22 cellular contexts compared by ENCODE assay signal in genomic region chr17:27985736-27986394, GRCh38. TPM values are rescaled to one million over a fixed set of nuclear protein-coding genes. Genes with fewer than 3 reads are reported as not detected.
A peak's percentile ranks its signal among the peaks of the same experiment; 100 is the strongest.
DNase-seq lines count a peak whose midpoint lies in the region; ATAC-seq, FAIRE-seq and TF ChIP-seq lines count a peak whose summit lies in the region.
"Had no signal": no experiment of that assay in that cellular context is flagged by ENCODE, and none has a peak within 500 bp of the region (broad histone marks: within the 10 kb centered on the region; RNA-seq: fewer than 3 reads in every experiment).

No MANE protein-coding gene starts in this region.

- H3K27ac ChIP-seq in breast epithelium (peak overlapping the region; percentile 45 to 63), mammary epithelial cell (ENCODE audit: insufficient read depth, low read depth, low read length) (no peak overlapping the region)
- H3K27ac ChIP-seq: HL-60 had no signal

- no peak overlapping the region for H3K9ac ChIP-seq in mammary epithelial cell (ENCODE audit: insufficient read depth, low read length)

- no TSS peak for BruUV-seq in mammary epithelial cell (replicated peaks; lab: Mats Ljungman, UMichigan)

- no peaks in the 10 kb centered on the region for H3K4me1 Mint-ChIP-seq in activated T-helper 17 cell treated with anti-CD3 and anti-CD28 coated beads, Interleukin-2, amount 50 U/mL, for 72 hours
- peaks cover 12 to 22% of the 10 kb centered on the region in 2 donors for H3K4me1 Mint-ChIP-seq in stimulated activated naive B cell treated with anti-CD40 and anti-IgM and Interleukin-4, amounts not matched to agents 10 μg/mL and 1 μg/mL and 100 μg/mL, for 72 hours

- intact Hi-C loops in breast epithelium (cut with DNase I; ENCODE audit: low total_unique reads) (no loop called here), mammary epithelial cell (cut with micrococcal nuclease) (no loop called here)

- in situ Hi-C loops in mammary epithelial cell (cut with MboI; ENCODE audit: low sequenced_read_pairs in 2 of 2), result no loop called here

- H3K4me3 ChIP-seq in breast epithelium (no peak overlapping the region), mammary epithelial cell (replicated peaks in 1 of 3; ENCODE audit: insufficient read depth in 1 of 3, low read depth in 2 of 3, low read length in 3 of 3) (no peak overlapping the region)

- peaks cover 9% of the 10 kb centered on the region for H3K27me3 Mint-ChIP-seq in activated T-helper 17 cell treated with anti-CD3 and anti-CD28 coated beads, Interleukin-2, amount 50 U/mL, for 72 hours
- H3K27me3 Mint-ChIP-seq in stimulated activated naive B cell treated with anti-CD40 and anti-IgM and Interleukin-4, amounts not matched to agents 10 μg/mL and 1 μg/mL and 100 μg/mL, for 72 hours, result peaks cover 8 to 30% of the 10 kb centered on the region in 2 donors

- TF ChIP-seq POLR2A in breast epithelium (IDR thresholded peaks at IDR 0.05) (no peak), GM18505 (IDR thresholded peaks at IDR 0.05; ENCODE audit: borderline replicate concordance, extremely low read depth, insufficient read depth, insufficient read length) (no peak)

- no peak overlapping the region for H2AFZ ChIP-seq in mammary epithelial cell (ENCODE audit: low read depth, low read length)

- no peaks in the 10 kb centered on the region for H3K36me3 ChIP-seq in breast epithelium
- no peaks in the 10 kb centered on the region for H3K36me3 ChIP-seq in mammary epithelial cell (ENCODE audit: insufficient read depth, low read length)

- no peaks in the 10 kb centered on the region for H3K9me3 Mint-ChIP-seq in activated T-helper 17 cell treated with anti-CD3 and anti-CD28 coated beads, Interleukin-2, amount 50 U/mL, for 72 hours
- no peaks in the 10 kb centered on the region for H3K9me3 Mint-ChIP-seq in stimulated activated naive B cell treated with anti-CD40 and anti-IgM and Interleukin-4, amounts not matched to agents 10 μg/mL and 1 μg/mL and 100 μg/mL, for 72 hours
- H3K9me3 Mint-ChIP-seq: HFFc6 had no signal

- no peaks in the 10 kb centered on the region for H3K36me3 Mint-ChIP-seq in activated T-helper 17 cell treated with anti-CD3 and anti-CD28 coated beads, Interleukin-2, amount 50 U/mL, for 72 hours (ENCODE audit: low read depth)
- H3K36me3 Mint-ChIP-seq in stimulated activated naive B cell treated with anti-CD40 and anti-IgM and Interleukin-4, amounts not matched to agents 10 μg/mL and 1 μg/mL and 100 μg/mL, for 72 hours, result no peaks in the 10 kb centered on the region
- H3K36me3 Mint-ChIP-seq: CD14-positive monocyte had no signal

- FAIRE-seq in HTR-8/SVneo (lab: Jason Lieb, UNC), result no peak

- dilution Hi-C loops in mammary epithelial cell (cut with HindIII; ENCODE audit: low sequenced_read_pairs), result no loop called here

- H3K27me3 ChIP-seq in breast epithelium (no peaks in the 10 kb centered on the region), mammary epithelial cell (ENCODE audit: insufficient read depth, low read length) (no peaks in the 10 kb centered on the region)

- TF ChIP-seq CTCF in breast epithelium (IDR thresholded peaks at IDR 0.05) (no peak), mammary epithelial cell (conservative IDR thresholded peaks at IDR 0.05 in 1 of 2, IDR thresholded peaks at IDR 0.05 in 1 of 2; ENCODE audit: extremely low read depth in 1 of 2, insufficient read depth in 1 of 2, low read depth in 1 of 2, low read length in 2 of 2) (no peak)

- no peak overlapping the region for H3K4me2 ChIP-seq in mammary epithelial cell (ENCODE audit: insufficient read depth, low read depth, low read length)

- H3K27ac Mint-ChIP-seq in activated T-helper 17 cell treated with anti-CD3 and anti-CD28 coated beads, Interleukin-2, amount 50 U/mL, for 72 hours, result peak overlapping the region; percentile 22
- peak overlapping the region; percentile 20 for H3K27ac Mint-ChIP-seq in stimulated activated naive B cell treated with anti-CD40 and anti-IgM and Interleukin-4, amounts not matched to agents 10 μg/mL and 1 μg/mL and 100 μg/mL, for 72 hours
- H3K27ac Mint-ChIP-seq: CD14-positive monocyte, HFFc6 had no signal

- H3K9me3 ChIP-seq in breast epithelium (no peaks in the 10 kb centered on the region), mammary epithelial cell (replicated peaks; ENCODE audit: insufficient read depth, low read length) (no peaks in the 10 kb centered on the region)

- DNase-seq in breast epithelium (ENCODE audit: low spot score in 2 of 2) (no peak), mammary epithelial cell (no peak), NCI-H524 treated with DMSO at 0.1 percent for 48 hours (lab: John Stamatoyannopoulos, UW) (no peak), HTR-8/SVneo (ENCODE audit: insufficient read length, low spot score) (no peak)
- no peak for DNase-seq in stimulated activated naive B cell treated with anti-CD40 and anti-IgM and Interleukin-4, amounts not matched to agents 10 μg/mL and 1 μg/mL and 100 μg/mL, for 72 hours
- DNase-seq: 8988T; activated CD4-positive, CD25-positive, alpha-beta regulatory T cell; activated gamma-delta T cell treated with Interleukin-2 at 50 U/mL for 16 hours; amygdala; foreskin melanocyte; HFFc6; KG1; NCI-H1048; NCI-H2171; SHP77; T-helper 2 cell; trophoblast cell had no signal

- 95% methylated on average over 3 of the region's 3 CpGs for WGBS in mammary epithelial cell (ENCODE audit: low coverage, missing lambda C conversion rate)

- no peak overlapping the region for H3K4me3 Mint-ChIP-seq in activated T-helper 17 cell treated with anti-CD3 and anti-CD28 coated beads, Interleukin-2, amount 50 U/mL, for 72 hours
- H3K4me3 Mint-ChIP-seq in stimulated activated naive B cell treated with anti-CD40 and anti-IgM and Interleukin-4, amounts not matched to agents 10 μg/mL and 1 μg/mL and 100 μg/mL, for 72 hours, result no peak overlapping the region
- H3K4me3 Mint-ChIP-seq: CD14-positive monocyte, HFFc6 had no signal

- H3K4me1 ChIP-seq in breast epithelium (no peaks in the 10 kb centered on the region), mammary epithelial cell (ENCODE audit: insufficient read depth, low read length) (peaks cover 18% of the 10 kb centered on the region)

- no peaks in the 10 kb centered on the region for H3K79me2 ChIP-seq in mammary epithelial cell (ENCODE audit: insufficient read depth, low read length)

- H4K20me1 ChIP-seq in mammary epithelial cell (ENCODE audit: insufficient read depth, low read length), result no peaks in the 10 kb centered on the region

- CTCF ChIA-PET in mammary epithelial cell (lab: Charles Lee; ENCODE audit: low non-redundant PET), result no interaction called here

- ATAC-seq in HG02798 (IDR thresholded peaks at IDR 0.05; ENCODE audit: poor library complexity, unreplicated experiment) (peak; percentile 62), GM18505 (IDR thresholded peaks at IDR 0.05; ENCODE audit: unreplicated experiment) (no peak)
- no peak for ATAC-seq in activated T-helper 17 cell treated with anti-CD3 and anti-CD28 coated beads, Interleukin-2, amount 50 U/mL, for 72 hours (replicated peaks)
- ATAC-seq in stimulated activated naive B cell treated with anti-CD40 and anti-IgM and Interleukin-4, amounts not matched to agents 10 μg/mL and 1 μg/mL and 100 μg/mL, for 72 hours (replicated peaks), result peak; percentile 84 to 87

RNA-seq across cellular contexts. Expression of gene NLK, which starts 56.6 kb away (rescaled TPM):
- total RNA-seq in breast epithelium, result 10 to 100 TPM; 19.8 to 35.1 (median 27.5) TPM
- 10 to 100 TPM; 15.1 to 18.8 TPM for total RNA-seq in mammary epithelial cell
- polyA plus RNA-seq in mammary epithelial cell, result 8.8 TPM
- polyA minus RNA-seq in mammary epithelial cell, result 32.1 TPM
- 10 to 100 TPM in 1 of 2 donors, 1 to 10 TPM in 1; 8.2 to 11.6 TPM for total RNA-seq in activated T-helper 17 cell treated with anti-CD3 and anti-CD28 coated beads, Interleukin-2, amount 50 U/mL, for 72 hours

Comparison
In these comparisons a context has a peak if more than half of its experiments do, and no peak if none do; other contexts are left out.
1. ATAC-seq: peak in HG02798 (single experiment) and stimulated activated naive B cell treated with anti-CD40 and anti-IgM and Interleukin-4, amounts not matched to agents 10 μg/mL and 1 μg/mL and 100 μg/mL, for 72 hours (2 of 2); none in activated T-helper 17 cell treated with anti-CD3 and anti-CD28 coated beads, Interleukin-2, amount 50 U/mL, for 72 hours (single experiment) and GM18505 (single experiment).